ENCODE assay signal across 24 cellular contexts in genomic region chr12:14654416-14654815, GRCh38. TPM values are rescaled to one million over a fixed set of nuclear protein-coding genes. Genes with fewer than 3 reads are reported as not detected.
A peak's percentile ranks its signal among the peaks of the same experiment; 100 is the strongest.
DNase-seq lines count a peak whose midpoint lies in the region; ATAC-seq and TF ChIP-seq lines count a peak whose summit lies in the region.
"Had no signal": no experiment of that assay in that cellular context is flagged by ENCODE, and none has a peak within 500 bp of the region (broad histone marks: within the 10 kb centered on the region; RNA-seq: fewer than 3 reads in every experiment).

No MANE protein-coding gene starts in this region.

- H3K4me3 Mint-ChIP-seq in activated CD4-positive, alpha-beta T cell treated with anti-CD3 and anti-CD28 coated beads for 36 hours: no peak overlapping the region

- no peak for TF ChIP-seq CTCF in RWPE1 (conservative IDR thresholded peaks at IDR 0.05; ENCODE audit: low read depth)
- no peak for TF ChIP-seq CTCF in foreskin keratinocyte (conservative IDR thresholded peaks at IDR 0.05)

- no peaks in the 10 kb centered on the region for H3K36me3 Mint-ChIP-seq in activated CD4-positive, alpha-beta T cell treated with anti-CD3 and anti-CD28 coated beads for 36 hours (ENCODE audit: low read depth)

- peak overlapping the region; percentile 72 for H3K27ac Mint-ChIP-seq in activated CD4-positive, alpha-beta T cell treated with anti-CD3 and anti-CD28 coated beads for 36 hours

- H3K27ac ChIP-seq in RWPE1: no peak overlapping the region
- H3K27ac ChIP-seq in foreskin keratinocyte: no peak overlapping the region
- H3K27ac ChIP-seq: HL-60, SK-N-MC had no signal

- intact Hi-C loops in activated CD4-positive, alpha-beta T cell treated with anti-CD3 and anti-CD28 coated beads for 36 hours (cut with DNase I, micrococcal nuclease): no loop called here
- intact Hi-C loops in head of caudate nucleus (cut with DNase I): no loop called here

- CTCF ChIA-PET in activated CD4-positive, alpha-beta T cell treated with anti-CD3 and anti-CD28 coated beads for 36 hours (lab: Charles Lee): interaction anchor here (1.0 to 1.7 kb wide), 5 partner anchors 9 to 238 kb away, joined by 3 to 4 read pairs (median 4); no protein-coding TSS in a partner anchor
- CTCF ChIA-PET in RWPE1 (lab: Yijun Ruan, JAX): interaction anchor here (0.6 to 1.0 kb wide), 2 partner anchors 469 to 609 kb away, joined by 3 read pairs; no protein-coding TSS in a partner anchor

- no peaks in the 10 kb centered on the region for H3K9me3 Mint-ChIP-seq in activated CD4-positive, alpha-beta T cell treated with anti-CD3 and anti-CD28 coated beads for 36 hours (ENCODE audit: low read depth)

- peaks cover 10% of the 10 kb centered on the region for H3K4me1 Mint-ChIP-seq in activated CD4-positive, alpha-beta T cell treated with anti-CD3 and anti-CD28 coated beads for 36 hours

- H3K27me3 Mint-ChIP-seq in activated CD4-positive, alpha-beta T cell treated with anti-CD3 and anti-CD28 coated beads for 36 hours: peaks cover 2% of the 10 kb centered on the region

- peak; percentile 69 for ATAC-seq in activated CD4-positive, alpha-beta T cell treated with anti-CD3 and anti-CD28 coated beads for 36 hours
- ATAC-seq in foreskin keratinocyte (peak; percentile 86), HG02884 (IDR thresholded peaks at IDR 0.05; ENCODE audit: unreplicated experiment) (no peak)

- no peaks in the 10 kb centered on the region for H3K27me3 ChIP-seq in foreskin keratinocyte

- peaks cover 5% of the 10 kb centered on the region for H3K4me1 ChIP-seq in foreskin keratinocyte

- DNase-seq in activated CD4-positive, alpha-beta T cell treated with anti-CD3 and anti-CD28 coated beads for 36 hours: no peak
- no peak for DNase-seq in activated CD4-positive, alpha-beta T cell treated with anti-CD3 and anti-CD28 coated beads for 4 hours
- DNase-seq in HS-5 (ENCODE audit: low read depth): peak; percentile 33
- peak; percentile 11 for DNase-seq in RWPE1 (ENCODE audit: low spot score)
- DNase-seq in foreskin keratinocyte: peak in 1 of 2 donors; percentile 71
- DNase-seq in head of caudate nucleus: no peak
- no peak for DNase-seq in pons (ENCODE audit: low spot score)
- DNase-seq: 8988T; Calu3; DMS153; DND-41; NCI-H1694; NCI-H2029 treated with DMSO at 0.1 percent for 48 hours; NCI-H446 treated with DMSO at 0.1 percent for 48 hours; NCI-H526; NCI-H82; NK-92 treated with Interleukin-12 subunit alpha and Interleukin-12 subunit beta, amount 100 ng/mL, for 24 hours; SIG-M5 had no signal

- POLR2A ChIA-PET in activated CD4-positive, alpha-beta T cell treated with anti-CD3 and anti-CD28 coated beads for 36 hours (lab: Charles Lee): no interaction called here
- POLR2A ChIA-PET in RWPE1 (lab: Yijun Ruan, JAX; ENCODE audit: low non-redundant PET): no interaction called here

RNA-seq across cellular contexts. Expression of gene GUCY2C, which starts 42.0 kb away (rescaled TPM):
- total RNA-seq in activated CD4-positive, alpha-beta T cell treated with anti-CD3 and anti-CD28 coated beads for 36 hours: not detected
- not detected in 2 replicates for total RNA-seq in foreskin keratinocyte
- not detected in 2 replicates for polyA plus RNA-seq in foreskin keratinocyte
- total RNA-seq: Calu3, HT-29, M059J had no signal
- polyA plus RNA-seq: BJ had no signal

Comparison
In these comparisons a context has a peak if more than half of its experiments do, and no peak if none do; other contexts are left out.
1. DNase-seq: peak in HS-5 (single experiment) and RWPE1 (single experiment); none in activated CD4-positive, alpha-beta T cell treated with anti-CD3 and anti-CD28 coated beads for 36 hours (single experiment), activated CD4-positive, alpha-beta T cell treated with anti-CD3 and anti-CD28 coated beads for 4 hours (0 of 2), head of caudate nucleus (0 of 42) and pons (single experiment).